ENCODE assay signal across 12 cellular contexts in genomic region chr2:217695033-217695520, GRCh38.
DNase-seq lines count a peak whose midpoint lies in the region; ATAC-seq, FAIRE-seq and TF ChIP-seq lines count a peak whose summit lies in the region.
"Had no signal": no experiment of that assay in that cellular context is flagged by ENCODE, and none has a peak within 500 bp of the region (broad histone marks: within the 10 kb centered on the region; RNA-seq: fewer than 3 reads in every experiment).

No MANE protein-coding gene starts in this region.

- H3K9ac ChIP-seq in GM12878 (ENCODE audit: control insufficient read depth, insufficient read depth, low read length) (no peak overlapping the region), kidney (ENCODE audit: low read length in 2 of 2) (no peak overlapping the region)

- H2AFZ ChIP-seq in GM12878 (ENCODE audit: control insufficient read depth, low read depth, low read length), result no peak overlapping the region

- intact Hi-C loops in activated CD4-positive, alpha-beta T cell treated with anti-CD3 and anti-CD28 coated beads, Interleukin-2, amount 10 ng/mL, durations not matched to agents 24 days and 14 days (cut with micrococcal nuclease), result no loop called here
- intact Hi-C loops in GM12878 (cut with micrococcal nuclease; ENCODE audit: unreplicated experiment) (no loop called here), kidney (cut with DNase I) (no loop called here), upper lobe of right lung (cut with DNase I) (no loop called here)

- TF ChIP-seq EP300 in GM12878 (IDR thresholded peaks at IDR 0.05; ENCODE audit: borderline replicate concordance in 1 of 2, control insufficient read depth in 1 of 2, low read depth in 2 of 2, low read length in 2 of 2), result no peak

- H3K36me3 ChIP-seq in GM12878 (ENCODE audit: control insufficient read depth in 2 of 2, insufficient read depth in 2 of 2, low read length in 1 of 2) (no peaks in the 10 kb centered on the region), kidney (ENCODE audit: control insufficient read depth in 1 of 2, insufficient read depth in 2 of 2, low read length in 2 of 2) (no peaks in the 10 kb centered on the region), upper lobe of right lung (no peaks in the 10 kb centered on the region)

- in situ Hi-C loops in GM12878 (cut with MboI), result no loop called here

- H3K27me3 ChIP-seq in GM12878 (replicated peaks in 1 of 2; ENCODE audit: control insufficient read depth in 2 of 2, insufficient read depth in 2 of 2, low read length in 1 of 2) (0 out of 4 replicates have a peak, but pooled peaks cover 0 to 5% of the 10 kb centered on the region in 2 experiments), upper lobe of right lung (no peaks in the 10 kb centered on the region)

- H3K4me1 ChIP-seq in GM12878 (ENCODE audit: control insufficient read depth, insufficient read depth, low read length), result no peaks in the 10 kb centered on the region
- H3K4me1 ChIP-seq in kidney (ENCODE audit: control insufficient read depth in 1 of 2, insufficient read depth in 1 of 2, low read depth in 1 of 2, low read length in 2 of 2), result peaks cover 0 to 2% of the 10 kb centered on the region in 2 donors
- peaks cover 16% of the 10 kb centered on the region for H3K4me1 ChIP-seq in upper lobe of right lung

- peak; percentile 13 for FAIRE-seq in GM12878 (lab: Jason Lieb, UNC)
- FAIRE-seq in kidney (lab: Jason Lieb, UNC), result peak; percentile 33
- FAIRE-seq: A549 had no signal

- H3K4me2 ChIP-seq in GM12878 (ENCODE audit: control insufficient read depth, insufficient read depth), result no peak overlapping the region
- H3K4me2 ChIP-seq: A549 had no signal

- BruUV-seq in GM12878 (replicated peaks; lab: Mats Ljungman, UMichigan), result no TSS peak

- no peak for TF ChIP-seq RAD21 in GM12878 (IDR thresholded peaks at IDR 0.05; ENCODE audit: insufficient read depth, low read depth, low read length)

- RAD21 ChIA-PET in GM12878 (lab: Charles Lee; ENCODE audit: unreplicated experiment), result no interaction called here

- H3K9me3 Mint-ChIP-seq in activated CD4-positive, alpha-beta T cell treated with anti-CD3 and anti-CD28 coated beads, Interleukin-2, amount 10 ng/mL, durations not matched to agents 24 days and 14 days, result peaks cover 8% of the 10 kb centered on the region
- H3K9me3 Mint-ChIP-seq: stimulated activated effector memory CD8-positive, alpha-beta T cell treated with anti-CD3 and anti-CD28 coated beads, Interleukin-12 subunit alpha, Interleukin-12 subunit beta, amount 100 ng/mL, for 72 hours had no signal

- H4K20me1 ChIP-seq in GM12878 (ENCODE audit: control insufficient read depth, insufficient read depth), result no peaks in the 10 kb centered on the region

- H3K36me3 Mint-ChIP-seq in activated CD4-positive, alpha-beta T cell treated with anti-CD3 and anti-CD28 coated beads, Interleukin-2, amount 10 ng/mL, durations not matched to agents 24 days and 14 days (ENCODE audit: low read depth), result no peaks in the 10 kb centered on the region
- H3K36me3 Mint-ChIP-seq: activated naive CD4-positive, alpha-beta T cell treated with anti-CD3 and anti-CD28 coated beads, Interleukin-2, amount 50 U/mL, for 72 hours; stimulated activated effector memory CD8-positive, alpha-beta T cell treated with anti-CD3 and anti-CD28 coated beads, Interleukin-12 subunit alpha, Interleukin-12 subunit beta, amount 100 ng/mL, for 72 hours had no signal

- H3K27me3 Mint-ChIP-seq in activated CD4-positive, alpha-beta T cell treated with anti-CD3 and anti-CD28 coated beads, Interleukin-2, amount 10 ng/mL, durations not matched to agents 24 days and 14 days, result no peaks in the 10 kb centered on the region

- H3K4me3 ChIP-seq in GM12878 (no peak overlapping the region), kidney (ENCODE audit: low read length in 2 of 2) (no peak overlapping the region), upper lobe of right lung (no peak overlapping the region)
- H3K4me3 ChIP-seq: A549 had no signal

- H3K27ac ChIP-seq in GM12878 (ENCODE audit: control insufficient read depth, insufficient read depth) (no peak overlapping the region), kidney (ENCODE audit: low read depth in 2 of 2, low read length in 2 of 2) (peak overlapping the region in 1 of 2 donors; percentile 43), upper lobe of right lung (peak overlapping the region; percentile 24)
- H3K27ac ChIP-seq: A549 had no signal

- TF ChIP-seq CTCF in GM12878 (IDR thresholded peaks at IDR 0.05 in 2 of 3, conservative IDR thresholded peaks at IDR 0.05 in 1 of 3; ENCODE audit: control insufficient read depth in 2 of 3, extremely low read depth in 1 of 3, insufficient read depth in 1 of 3, low read depth in 3 of 3, low read length in 3 of 3) (no peak), kidney (IDR thresholded peaks at IDR 0.05; ENCODE audit: borderline replicate concordance, extremely low read depth, insufficient read depth) (no peak), upper lobe of right lung (IDR thresholded peaks at IDR 0.05) (no peak)

- WGBS in GM12878 (ENCODE audit: insufficient coverage, insufficient replicate concordance, low lambda C conversion rate, missing lambda C conversion rate), result 12% methylated on average over 3 of the region's 3 CpGs

- CTCF ChIA-PET in GM12878 (lab: Yijun Ruan, JAX), result no interaction called here

- no peak; the same call in 2 of the 3 replicates for ATAC-seq in GM12878
- peak; percentile 26 for ATAC-seq in upper lobe of right lung
- ATAC-seq: A549; stimulated activated effector memory CD8-positive, alpha-beta T cell treated with anti-CD3 and anti-CD28 coated beads, Interleukin-12 subunit alpha, Interleukin-12 subunit beta, amount 100 ng/mL, for 72 hours had no signal

- no peaks in the 10 kb centered on the region for H3K79me2 ChIP-seq in GM12878 (ENCODE audit: control insufficient read depth, insufficient read depth, low read length)

- peak overlapping the region; percentile 17 for H3K27ac Mint-ChIP-seq in activated CD4-positive, alpha-beta T cell treated with anti-CD3 and anti-CD28 coated beads, Interleukin-2, amount 10 ng/mL, durations not matched to agents 24 days and 14 days
- H3K27ac Mint-ChIP-seq: activated naive CD4-positive, alpha-beta T cell treated with anti-CD3 and anti-CD28 coated beads, Interleukin-2, amount 50 U/mL, for 72 hours; stimulated activated effector memory CD8-positive, alpha-beta T cell treated with anti-CD3 and anti-CD28 coated beads, Interleukin-12 subunit alpha, Interleukin-12 subunit beta, amount 100 ng/mL, for 72 hours had no signal

- POLR2A ChIA-PET in GM12878 (lab: Charles Lee), result interaction anchor here (0.6 kb wide), 1 partner anchor 1440 kb away, joined by 3 read pairs; no protein-coding TSS in a partner anchor

- H3K9me3 ChIP-seq in GM12878 (replicated peaks; ENCODE audit: control insufficient read depth, insufficient read depth, low read length) (no peaks in the 10 kb centered on the region), kidney (ENCODE audit: control insufficient read depth in 1 of 2, low read length in 2 of 2) (no peaks in the 10 kb centered on the region), upper lobe of right lung (no peaks in the 10 kb centered on the region)
- H3K9me3 ChIP-seq: A549 had no signal

- H3K4me3 Mint-ChIP-seq in activated CD4-positive, alpha-beta T cell treated with anti-CD3 and anti-CD28 coated beads, Interleukin-2, amount 10 ng/mL, durations not matched to agents 24 days and 14 days, result no peak overlapping the region
- H3K4me3 Mint-ChIP-seq: stimulated activated effector memory CD8-positive, alpha-beta T cell treated with anti-CD3 and anti-CD28 coated beads, Interleukin-12 subunit alpha, Interleukin-12 subunit beta, amount 100 ng/mL, for 72 hours had no signal

- peaks cover 6% of the 10 kb centered on the region for H3K4me1 Mint-ChIP-seq in activated CD4-positive, alpha-beta T cell treated with anti-CD3 and anti-CD28 coated beads, Interleukin-2, amount 10 ng/mL, durations not matched to agents 24 days and 14 days
- H3K4me1 Mint-ChIP-seq: stimulated activated effector memory CD8-positive, alpha-beta T cell treated with anti-CD3 and anti-CD28 coated beads, Interleukin-12 subunit alpha, Interleukin-12 subunit beta, amount 100 ng/mL, for 72 hours had no signal

- no peak for TF ChIP-seq POLR2A in GM12878 (IDR thresholded peaks at IDR 0.05; ENCODE audit: low read depth, low read length)

- no peak for DNase-seq in activated CD4-positive, alpha-beta T cell treated with anti-CD3 and anti-CD28 coated beads, Interleukin-2, amount 10 ng/mL, durations not matched to agents 24 days and 14 days
- no peak for DNase-seq in activated CD4-positive, alpha-beta T cell treated with anti-CD3 and anti-CD28 coated beads for 48 hours
- DNase-seq in GM12878 (ENCODE audit: low read depth, low spot score) (no peak), kidney (no peak), upper lobe of right lung (no peak), NCI-H128 (lab: John Stamatoyannopoulos, UW; ENCODE audit: unreplicated experiment) (no peak), NCI-H1092 (lab: John Stamatoyannopoulos, UW) (no peak)
- DNase-seq in activated CD8-positive, alpha-beta memory T cell treated with anti-CD3 and anti-CD28 coated beads, Interleukin-2, amount 50 U/mL, for 48 hours, result no peak
- DNase-seq: NCI-H2171 treated with DMSO at 0.1 percent for 48 hours had no signal

- SMC1A ChIA-PET in GM12878 (lab: Charles Lee; ENCODE audit: uncharacterized antibody, unreplicated experiment), result no interaction called here

TF ChIP-seq in GM12878, 131 proteins besides CTCF, POLR2A, EP300 and RAD21:
- TF ChIP-seq BMI1 (IDR thresholded peaks at IDR 0.05; ENCODE audit: borderline replicate concordance), result no peak
- 0 out of 2 replicates have a peak, but pooled peaks have one; percentile 27 for TF ChIP-seq ATF7 (IDR thresholded peaks at IDR 0.05; ENCODE audit: low read depth)
- no peak for TF ChIP-seq SPI1 (IDR thresholded peaks at IDR 0.05; ENCODE audit: borderline replicate concordance, insufficient read depth, low read depth, low read length)
- no peak for TF ChIP-seq BCL11A (IDR thresholded peaks at IDR 0.05; ENCODE audit: low read depth, low read length)
- peak; percentile 39; the same call in 1 of the 2 replicates for TF ChIP-seq RUNX3 (IDR thresholded peaks at IDR 0.05; ENCODE audit: low read length)
- TF ChIP-seq MTA2 (IDR thresholded peaks at IDR 0.05; ENCODE audit: low read depth), result no peak
